In genomic region chr22:36143066-36143815, GRCh38 we compare ENCODE assay signal across 28 cellular contexts.
DNase-seq lines count a peak whose midpoint lies in the region; ATAC-seq and FAIRE-seq lines count a peak whose summit lies in the region.
"Had no signal": no experiment of that assay in that cellular context is flagged by ENCODE, and none has a peak within 500 bp of the region (broad histone marks: within the 10 kb centered on the region; RNA-seq: fewer than 3 reads in every experiment).

No MANE protein-coding gene starts in this region.

- H3K27me3 Mint-ChIP-seq in stimulated activated naive CD8-positive, alpha-beta T cell treated with anti-CD3 and anti-CD28 coated beads, Interleukin-15, Interleukin-2, amounts not matched to agents 100 ng/mL and 50 ng/mL, for 24 hours: no peaks in the 10 kb centered on the region
- H3K27me3 Mint-ChIP-seq in activated naive CD8-positive, alpha-beta T cell: no peaks in the 10 kb centered on the region
- H3K27me3 Mint-ChIP-seq in memory B cell: no peaks in the 10 kb centered on the region
- H3K27me3 Mint-ChIP-seq: stimulated activated memory B cell treated with anti-CD40 and anti-IgM and Interleukin-4, amounts not matched to agents 10 μg/mL and 1 μg/mL and 100 μg/mL, for 72 hours had no signal

- H3K4me1 Mint-ChIP-seq in stimulated activated naive CD8-positive, alpha-beta T cell treated with anti-CD3 and anti-CD28 coated beads, Interleukin-15, Interleukin-2, amounts not matched to agents 100 ng/mL and 50 ng/mL, for 24 hours (ENCODE audit: low read depth): peaks cover 16% of the 10 kb centered on the region
- H3K4me1 Mint-ChIP-seq in activated naive CD8-positive, alpha-beta T cell (ENCODE audit: low read depth): peaks cover 31% of the 10 kb centered on the region
- peaks cover 4% of the 10 kb centered on the region for H3K4me1 Mint-ChIP-seq in memory B cell
- H3K4me1 Mint-ChIP-seq: stimulated activated memory B cell treated with anti-CD40 and anti-IgM and Interleukin-4, amounts not matched to agents 10 μg/mL and 1 μg/mL and 100 μg/mL, for 72 hours had no signal

- H3K9me3 Mint-ChIP-seq in stimulated activated naive CD8-positive, alpha-beta T cell treated with anti-CD3 and anti-CD28 coated beads, Interleukin-15, Interleukin-2, amounts not matched to agents 100 ng/mL and 50 ng/mL, for 24 hours: no peaks in the 10 kb centered on the region
- H3K9me3 Mint-ChIP-seq in activated naive CD8-positive, alpha-beta T cell (ENCODE audit: low read depth): no peaks in the 10 kb centered on the region
- no peaks in the 10 kb centered on the region for H3K9me3 Mint-ChIP-seq in memory B cell
- H3K9me3 Mint-ChIP-seq: activated T-helper 2 cell treated with anti-CD3 and anti-CD28 coated beads, Interferon-gamma antibody, Interleukin-2, Interleukin-4, amounts not matched to agents 10 μg/mL and 5 μg/mL and 100 μg/mL, durations not matched to agents 14 hours and 24 hours and 36 hours; neural progenitor cell; stimulated activated memory B cell treated with anti-CD40 and anti-IgM and Interleukin-4, amounts not matched to agents 10 μg/mL and 1 μg/mL and 100 μg/mL, for 72 hours had no signal

- peak overlapping the region; percentile 7 for H3K27ac Mint-ChIP-seq in stimulated activated naive CD8-positive, alpha-beta T cell treated with anti-CD3 and anti-CD28 coated beads, Interleukin-15, Interleukin-2, amounts not matched to agents 100 ng/mL and 50 ng/mL, for 24 hours
- peak overlapping the region; percentile 79 for H3K27ac Mint-ChIP-seq in activated naive CD8-positive, alpha-beta T cell
- peak overlapping the region; percentile 31 for H3K27ac Mint-ChIP-seq in memory B cell
- H3K27ac Mint-ChIP-seq: activated T-helper 2 cell treated with anti-CD3 and anti-CD28 coated beads, Interferon-gamma antibody, Interleukin-2, Interleukin-4, amounts not matched to agents 10 μg/mL and 5 μg/mL and 100 μg/mL, durations not matched to agents 14 hours and 24 hours and 36 hours; neural progenitor cell; stimulated activated memory B cell treated with anti-CD40 and anti-IgM and Interleukin-4, amounts not matched to agents 10 μg/mL and 1 μg/mL and 100 μg/mL, for 72 hours had no signal

- peaks cover 24% of the 10 kb centered on the region for H3K36me3 Mint-ChIP-seq in stimulated activated naive CD8-positive, alpha-beta T cell treated with anti-CD3 and anti-CD28 coated beads, Interleukin-15, Interleukin-2, amounts not matched to agents 100 ng/mL and 50 ng/mL, for 24 hours (ENCODE audit: low read depth)
- H3K36me3 Mint-ChIP-seq in activated naive CD8-positive, alpha-beta T cell: peaks cover 5% of the 10 kb centered on the region
- H3K36me3 Mint-ChIP-seq in memory B cell: peaks cover 40% of the 10 kb centered on the region
- H3K36me3 Mint-ChIP-seq: neural progenitor cell had no signal

- FAIRE-seq in urothelium cell line (lab: Jason Lieb, UNC): peak; percentile 83
- FAIRE-seq: GM18507, HTR-8/SVneo, TTC549 had no signal

- no peak for DNase-seq in stimulated activated naive CD8-positive, alpha-beta T cell treated with anti-CD3 and anti-CD28 coated beads, Interleukin-15, Interleukin-2, amounts not matched to agents 100 U/mL and 50 U/mL, for 24 hours
- DNase-seq in memory B cell (ENCODE audit: low spot score in 2 of 2) (no peak), urothelium cell line (ENCODE audit: low spot score) (no peak), cortex of kidney (lab: John Stamatoyannopoulos, UW) (no peak), C1 segment of cervical spinal cord (lab: John Stamatoyannopoulos, UW) (no peak), COLO668 (lab: John Stamatoyannopoulos, UW; ENCODE audit: unreplicated experiment) (no peak)
- DNase-seq: adrenal gland; body of pancreas; DND-41; KG1; lower lobe of right lung; MG63; mucosa of descending colon; NCI-H2029 treated with DMSO at 0.1 percent for 48 hours; NCI-H2227 treated with DMSO at 0.1 percent for 48 hours; NCI-H69; stimulated activated CD4-positive, alpha-beta T cell treated with anti-CD3 and anti-CD28 coated beads, Interleukin-4, amount 100 ng/mL, for 24 hours; T-helper 1 cell; testis; uterus had no signal

- no peak overlapping the region for H3K4me3 Mint-ChIP-seq in stimulated activated naive CD8-positive, alpha-beta T cell treated with anti-CD3 and anti-CD28 coated beads, Interleukin-15, Interleukin-2, amounts not matched to agents 100 ng/mL and 50 ng/mL, for 24 hours
- H3K4me3 Mint-ChIP-seq in activated naive CD8-positive, alpha-beta T cell: no peak overlapping the region
- no peak overlapping the region for H3K4me3 Mint-ChIP-seq in memory B cell
- H3K4me3 Mint-ChIP-seq: neural progenitor cell; stimulated activated memory B cell treated with anti-CD40 and anti-IgM and Interleukin-4, amounts not matched to agents 10 μg/mL and 1 μg/mL and 100 μg/mL, for 72 hours had no signal

- no peak for ATAC-seq in stimulated activated naive CD8-positive, alpha-beta T cell treated with anti-CD3 and anti-CD28 coated beads, Interleukin-15, Interleukin-2, amounts not matched to agents 100 U/mL and 50 U/mL, for 24 hours
- ATAC-seq in memory B cell (ENCODE audit: low read depth): no peak
- ATAC-seq: body of pancreas; lower lobe of right lung; mucosa of descending colon; stimulated activated memory B cell treated with anti-CD40 and anti-IgM and Interleukin-4, amounts not matched to agents 10 μg/mL and 1 μg/mL and 100 μg/mL, for 72 hours had no signal

Comparison
In these comparisons a context has a peak if more than half of its experiments do, and no peak if none do; other contexts are left out.
1. H3K27ac Mint-ChIP-seq: peak in every context shown above with its lines; median percentile 79 in activated naive CD8-positive, alpha-beta T cell; 31 in memory B cell; 7 in stimulated activated naive CD8-positive, alpha-beta T cell treated with anti-CD3 and anti-CD28 coated beads, Interleukin-15, Interleukin-2, amounts not matched to agents 100 ng/mL and 50 ng/mL, for 24 hours.